26 cellular contexts compared by ENCODE assay signal in the genomic region with DNA sequence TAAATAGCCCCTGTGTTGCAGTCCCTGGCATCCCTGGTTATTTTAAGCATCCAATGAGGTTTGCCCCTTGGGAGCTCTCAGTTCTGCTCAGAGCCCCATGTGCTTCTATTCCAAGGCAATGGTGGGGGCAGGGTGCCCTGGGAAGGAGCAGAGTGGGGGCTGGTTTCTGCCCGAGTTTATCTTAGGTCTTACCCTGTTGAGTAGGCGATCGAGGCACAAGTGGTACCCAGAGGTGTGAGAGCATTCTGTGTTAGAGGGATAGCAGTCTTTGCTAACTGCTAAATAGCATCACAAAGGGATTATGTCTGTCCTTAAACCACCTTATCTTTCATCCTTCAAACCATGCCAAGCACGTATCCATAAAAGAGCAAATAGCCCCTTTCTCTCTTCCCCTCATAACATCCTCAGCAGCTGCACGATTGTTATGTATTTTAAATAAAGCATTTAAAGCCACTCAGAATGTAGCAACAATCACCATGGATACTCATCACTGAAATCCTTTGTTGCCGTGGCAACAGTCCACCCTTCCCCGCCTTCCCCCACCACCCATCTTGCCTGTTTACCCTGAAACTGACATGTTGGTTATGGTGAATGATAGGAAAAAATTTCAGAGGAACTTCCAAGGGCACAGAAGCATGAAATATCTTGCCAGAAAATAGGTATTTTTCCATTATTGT.
DNase-seq lines count a peak whose midpoint lies in the region; TF ChIP-seq lines count a peak whose summit lies in the region.
"Had no signal": no experiment of that assay in that cellular context is flagged by ENCODE, and none has a peak within 500 bp of the region (broad histone marks: within the 10 kb centered on the region; RNA-seq: fewer than 3 reads in every experiment).

No MANE protein-coding gene starts in this region.

- TF ChIP-seq CTCF in breast epithelium (IDR thresholded peaks at IDR 0.05), result no peak

- DNase-seq in DMS53 (lab: John Stamatoyannopoulos, UW), result peak; percentile 64
- DNase-seq in DMS53 treated with DMSO at 0.1 percent for 48 hours (lab: John Stamatoyannopoulos, UW; ENCODE audit: unreplicated experiment), result no peak
- peak; percentile 3 for DNase-seq in NCI-H1694 treated with DMSO at 0.1 percent for 48 hours (lab: John Stamatoyannopoulos, UW)
- DNase-seq in putamen (ENCODE audit: low spot score), result peak; percentile 23
- DNase-seq in NCI-H510A treated with DMSO at 0.1 percent for 48 hours (lab: John Stamatoyannopoulos, UW), result no peak
- no peak for DNase-seq in breast epithelium (ENCODE audit: low spot score in 2 of 2)
- no peak for DNase-seq in NK-92 (lab: John Stamatoyannopoulos, UW; ENCODE audit: unreplicated experiment)
- DNase-seq: 8988T; activated CD4-positive, alpha-beta memory T cell treated with anti-CD3 and anti-CD28 coated beads, Interleukin-2, amount 10 ng/mL, durations not matched to agents 7 days and 5 days; activated CD4-positive, alpha-beta T cell treated with anti-CD3 and anti-CD28 coated beads for 1 hour; activated naive CD4-positive, alpha-beta T cell treated with anti-CD3 and anti-CD28 coated beads, Interleukin-2, amount 10 ng/mL, durations not matched to agents 7 days and 5 days; adrenal gland; cerebellar nuclear complex; foreskin melanocyte; mucosa of descending colon; natural killer cell; NCI-H1105; NCI-H2081 treated with DMSO at 0.1 percent for 48 hours; NCI-H526 treated with DMSO at 0.1 percent for 48 hours; ovary; SHP77 treated with DMSO at 0.1 percent for 48 hours; stimulated activated naive CD4-positive, alpha-beta T cell had no signal

- no peak for TF ChIP-seq POLR2A in breast epithelium (IDR thresholded peaks at IDR 0.05)

- H3K9me3 ChIP-seq in breast epithelium, result no peaks in the 10 kb centered on the region
- H3K9me3 ChIP-seq: adrenal gland, mucosa of descending colon, ovary had no signal

- H3K4me1 ChIP-seq in breast epithelium, result no peaks in the 10 kb centered on the region
- H3K4me1 ChIP-seq: adrenal gland, suprapubic skin had no signal

- no peak overlapping the region for H3K4me3 ChIP-seq in breast epithelium
- H3K4me3 ChIP-seq: adrenal gland, hepatocyte, mucosa of descending colon, ovary, skin epidermis, suprapubic skin had no signal

- peak overlapping the region; percentile 51 for H3K27ac ChIP-seq in cingulate gyrus (ENCODE audit: low read depth, low read length)
- H3K27ac ChIP-seq in breast epithelium, result no peak overlapping the region
- H3K27ac ChIP-seq: adrenal gland, hepatocyte, ovary, skin epidermis, suprapubic skin had no signal

- peaks cover 0 to 2% of the 10 kb centered on the region in 2 donors for H3K27me3 ChIP-seq in breast epithelium
- H3K27me3 ChIP-seq: ovary, suprapubic skin had no signal

- intact Hi-C loops in breast epithelium (cut with DNase I; ENCODE audit: low total_unique reads), result no loop called here

- H3K36me3 ChIP-seq in breast epithelium, result no peaks in the 10 kb centered on the region
- H3K36me3 ChIP-seq: adrenal gland, ovary, suprapubic skin had no signal

Comparison
In these comparisons a context has a peak if more than half of its experiments do, and no peak if none do; other contexts are left out.
1. DNase-seq: peak in DMS53 (single experiment), NCI-H1694 treated with DMSO at 0.1 percent for 48 hours (single experiment) and putamen (single experiment); none in DMS53 treated with DMSO at 0.1 percent for 48 hours (single experiment), NCI-H510A treated with DMSO at 0.1 percent for 48 hours (single experiment), breast epithelium (0 of 2) and NK-92 (single experiment).